Comparison of ENCODE assay signal across 17 cellular contexts in genomic region chr1:214076004-214076320, GRCh38.
"Had no signal": no experiment of that assay in that cellular context is flagged by ENCODE, and none has a peak within 500 bp of the region (broad histone marks: within the 10 kb centered on the region; RNA-seq: fewer than 3 reads in every experiment).

No MANE protein-coding gene starts in this region.

- H3K27me3 Mint-ChIP-seq: stimulated activated naive B cell treated with anti-CD40 and anti-IgM and Interleukin-4, amounts not matched to agents 10 μg/mL and 1 μg/mL and 100 μg/mL, for 72 hours had no signal

- H3K27me3 ChIP-seq: ovary, testis, transverse colon had no signal

- H3K4me3 ChIP-seq: coronary artery, left ventricle myocardium inferior, lung, ovary, prostate gland, testis, transverse colon had no signal

- DNase-seq: central memory CD4-positive, alpha-beta T cell; effector CD4-positive, alpha-beta T cell; immature natural killer cell; left ventricle myocardium inferior; mesenchymal stem cell; naive B cell; retina; stimulated activated CD4-positive, alpha-beta T cell treated with anti-CD3 and anti-CD28 coated beads, Interleukin-2, amount 100 ng/mL, for 24 hours; stimulated activated CD4-positive, alpha-beta T cell treated with anti-CD3 and anti-CD28 coated beads, Interleukin-4, amount 100 ng/mL, for 4 hours; stimulated activated naive B cell treated with anti-CD40 and anti-IgM and Interleukin-4, amounts not matched to agents 10 μg/mL and 1 μg/mL and 100 μg/mL, for 72 hours; stimulated activated naive CD8-positive, alpha-beta T cell treated with anti-CD3 and anti-CD28 coated beads, Interleukin-15, amount 100 ng/mL, for 72 hours; transverse colon had no signal

- ATAC-seq: stimulated activated naive B cell treated with anti-CD40 and anti-IgM and Interleukin-4, amounts not matched to agents 10 μg/mL and 1 μg/mL and 100 μg/mL, for 72 hours; stimulated activated naive CD8-positive, alpha-beta T cell treated with anti-CD3 and anti-CD28 coated beads, Interleukin-15, amount 100 ng/mL, for 72 hours had no signal

- H3K4me1 Mint-ChIP-seq: immature natural killer cell; naive B cell; stimulated activated naive B cell treated with anti-CD40 and anti-IgM and Interleukin-4, amounts not matched to agents 10 μg/mL and 1 μg/mL and 100 μg/mL, for 72 hours; stimulated activated naive CD8-positive, alpha-beta T cell treated with anti-CD3 and anti-CD28 coated beads, Interleukin-15, amount 100 ng/mL, for 72 hours had no signal

- H3K27ac ChIP-seq: coronary artery, left ventricle myocardium inferior, ovary, testis, transverse colon had no signal

- H3K4me1 ChIP-seq: left ventricle myocardium inferior, prostate gland, testis, transverse colon had no signal

- H3K9me3 Mint-ChIP-seq: stimulated activated naive CD8-positive, alpha-beta T cell treated with anti-CD3 and anti-CD28 coated beads, Interleukin-15, amount 100 ng/mL, for 72 hours had no signal

- H3K36me3 ChIP-seq: left ventricle myocardium inferior, ovary, prostate gland, transverse colon had no signal

- H3K27ac Mint-ChIP-seq: immature natural killer cell; stimulated activated naive B cell treated with anti-CD40 and anti-IgM and Interleukin-4, amounts not matched to agents 10 μg/mL and 1 μg/mL and 100 μg/mL, for 72 hours; stimulated activated naive CD8-positive, alpha-beta T cell treated with anti-CD3 and anti-CD28 coated beads, Interleukin-15, amount 100 ng/mL, for 72 hours had no signal

- H3K36me3 Mint-ChIP-seq: immature natural killer cell; stimulated activated naive B cell treated with anti-CD40 and anti-IgM and Interleukin-4, amounts not matched to agents 10 μg/mL and 1 μg/mL and 100 μg/mL, for 72 hours had no signal

- H3K9me3 ChIP-seq: left ventricle myocardium inferior, ovary, prostate gland, testis, transverse colon had no signal

- H3K4me3 Mint-ChIP-seq: immature natural killer cell; naive B cell; stimulated activated naive B cell treated with anti-CD40 and anti-IgM and Interleukin-4, amounts not matched to agents 10 μg/mL and 1 μg/mL and 100 μg/mL, for 72 hours; stimulated activated naive CD8-positive, alpha-beta T cell treated with anti-CD3 and anti-CD28 coated beads, Interleukin-15, amount 100 ng/mL, for 72 hours had no signal
